Comparison of ENCODE assay signal across 23 cellular contexts in genomic region chr22:28411125-28411524, GRCh38.
"Had no signal": no experiment of that assay in that cellular context is flagged by ENCODE, and none has a peak within 500 bp of the region (broad histone marks: within the 10 kb centered on the region; RNA-seq: fewer than 3 reads in every experiment).

No MANE protein-coding gene starts in this region.

- H3K4me1 ChIP-seq: testis had no signal

- H3K4me1 Mint-ChIP-seq: activated naive CD8-positive, alpha-beta T cell treated with anti-CD3 and anti-CD28 coated beads, Interleukin-2, amount 10 ng/mL, durations not matched to agents 7 days and 5 days; central memory CD8-positive, alpha-beta T cell; memory B cell; stimulated activated memory B cell treated with anti-CD40 and anti-IgM and Interleukin-4, amounts not matched to agents 10 μg/mL and 1 μg/mL and 100 μg/mL, for 72 hours; T-helper 17 cell had no signal

- H3K4me3 ChIP-seq: mucosa of descending colon, sigmoid colon, testis had no signal

- H3K9me3 Mint-ChIP-seq: activated CD4-positive, alpha-beta memory T cell treated with anti-CD3 and anti-CD28 coated beads for 36 hours; activated naive CD8-positive, alpha-beta T cell treated with anti-CD3 and anti-CD28 coated beads, Interleukin-2, amount 10 ng/mL, durations not matched to agents 7 days and 5 days; central memory CD8-positive, alpha-beta T cell; dendritic cell treated with granulocyte-macrophage colony-stimulating factor and Interleukin-4, amounts not matched to agents 40 ng/mL and 50 ng/mL, for 4 days; memory B cell; stimulated activated memory B cell treated with anti-CD40 and anti-IgM and Interleukin-4, amounts not matched to agents 10 μg/mL and 1 μg/mL and 100 μg/mL, for 72 hours; type B pancreatic cell had no signal

- H3K27me3 ChIP-seq: sigmoid colon, testis had no signal

- ATAC-seq: mucosa of descending colon; stimulated activated memory B cell treated with anti-CD40 and anti-IgM and Interleukin-4, amounts not matched to agents 10 μg/mL and 1 μg/mL and 100 μg/mL, for 72 hours; T-helper 17 cell had no signal

- H3K36me3 Mint-ChIP-seq: activated CD4-positive, alpha-beta memory T cell treated with anti-CD3 and anti-CD28 coated beads for 36 hours; activated naive CD8-positive, alpha-beta T cell treated with anti-CD3 and anti-CD28 coated beads, Interleukin-2, amount 10 ng/mL, durations not matched to agents 7 days and 5 days; memory B cell; stimulated activated memory B cell treated with anti-CD40 and anti-IgM and Interleukin-4, amounts not matched to agents 10 μg/mL and 1 μg/mL and 100 μg/mL, for 72 hours had no signal

- H3K27ac ChIP-seq: testis had no signal

- H3K36me3 ChIP-seq: sigmoid colon had no signal

- H3K9me3 ChIP-seq: mucosa of descending colon, sigmoid colon, testis had no signal

- DNase-seq: activated CD4-positive, alpha-beta memory T cell treated with anti-CD3 and anti-CD28 coated beads for 36 hours; activated CD4-positive, alpha-beta T cell treated with anti-CD3 and anti-CD28 coated beads for 4 hours; activated CD4-positive, CD25-positive, alpha-beta regulatory T cell; activated naive CD4-positive, alpha-beta T cell treated with Interleukin-2 at 50 U/mL for 16 hours; activated naive CD8-positive, alpha-beta T cell treated with anti-CD3 and anti-CD28 coated beads, Interleukin-2, amount 10 ng/mL, durations not matched to agents 7 days and 5 days; activated T-cell treated with anti-CD3 and anti-CD28 coated beads, Interleukin-2, amount 50 U/mL, for 48 hours; effector CD4-positive, alpha-beta T cell; foreskin melanocyte; glutamatergic neuron; mucosa of descending colon; occipital lobe; posterior cingulate gyrus; sigmoid colon; stimulated activated CD4-positive, alpha-beta T cell treated with anti-CD3 and anti-CD28 coated beads, Interleukin-15, amount 100 ng/mL, for 24 hours; SW 1271; T-helper 17 cell; testis had no signal

- H3K27me3 Mint-ChIP-seq: activated naive CD8-positive, alpha-beta T cell treated with anti-CD3 and anti-CD28 coated beads, Interleukin-2, amount 10 ng/mL, durations not matched to agents 7 days and 5 days; dendritic cell treated with granulocyte-macrophage colony-stimulating factor and Interleukin-4, amounts not matched to agents 40 ng/mL and 50 ng/mL, for 4 days had no signal

- H3K27ac Mint-ChIP-seq: activated CD4-positive, alpha-beta memory T cell treated with anti-CD3 and anti-CD28 coated beads for 36 hours; activated naive CD8-positive, alpha-beta T cell treated with anti-CD3 and anti-CD28 coated beads, Interleukin-2, amount 10 ng/mL, durations not matched to agents 7 days and 5 days; dendritic cell treated with granulocyte-macrophage colony-stimulating factor and Interleukin-4, amounts not matched to agents 40 ng/mL and 50 ng/mL, for 4 days; memory B cell; stimulated activated memory B cell treated with anti-CD40 and anti-IgM and Interleukin-4, amounts not matched to agents 10 μg/mL and 1 μg/mL and 100 μg/mL, for 72 hours; T-helper 17 cell; type B pancreatic cell had no signal

- H3K4me3 Mint-ChIP-seq: activated CD4-positive, alpha-beta memory T cell treated with anti-CD3 and anti-CD28 coated beads for 36 hours; activated naive CD8-positive, alpha-beta T cell treated with anti-CD3 and anti-CD28 coated beads, Interleukin-2, amount 10 ng/mL, durations not matched to agents 7 days and 5 days; central memory CD8-positive, alpha-beta T cell; dendritic cell treated with granulocyte-macrophage colony-stimulating factor and Interleukin-4, amounts not matched to agents 40 ng/mL and 50 ng/mL, for 4 days; memory B cell; neural crest cell; stimulated activated memory B cell treated with anti-CD40 and anti-IgM and Interleukin-4, amounts not matched to agents 10 μg/mL and 1 μg/mL and 100 μg/mL, for 72 hours; T-helper 17 cell; type B pancreatic cell had no signal
